14 cellular contexts compared by ENCODE assay signal in genomic region chr15:37045859-37046318, GRCh38. TPM values are rescaled to one million over a fixed set of nuclear protein-coding genes. Genes with fewer than 3 reads are reported as not detected.
DNase-seq lines count a peak whose midpoint lies in the region; ATAC-seq and TF ChIP-seq lines count a peak whose summit lies in the region.
"Had no signal": no experiment of that assay in that cellular context is flagged by ENCODE, and none has a peak within 500 bp of the region (broad histone marks: within the 10 kb centered on the region; RNA-seq: fewer than 3 reads in every experiment).

No MANE protein-coding gene starts in this region.

- H3K4me1 ChIP-seq in HEK293 (ENCODE audit: control insufficient read depth, insufficient read depth, low read length) = peaks cover 11% of the 10 kb centered on the region
- H3K4me1 ChIP-seq in left ventricle myocardium inferior = peaks cover 40% of the 10 kb centered on the region
- peaks cover 31% of the 10 kb centered on the region for H3K4me1 ChIP-seq in neuron (ENCODE audit: insufficient read depth, low read length)
- H3K4me1 ChIP-seq: thyroid gland had no signal

- no peak for ATAC-seq in GM21367 (IDR thresholded peaks at IDR 0.05; ENCODE audit: unreplicated experiment)
- ATAC-seq: esophagus mucosa had no signal

- TF ChIP-seq CTCF in HEK293 (tag by site-specific recombination; IDR thresholded peaks at IDR 0.05) (no peak), left ventricle myocardium inferior (IDR thresholded peaks at IDR 0.05; ENCODE audit: borderline replicate concordance) (no peak)

- POLR2A ChIA-PET in HEK293 (lab: Yijun Ruan, JAX) = interaction anchor here (0.6 kb wide), 1 partner anchor 17 kb away, joined by 3 read pairs; no protein-coding TSS in a partner anchor

- H3K27ac ChIP-seq in HEK293 (ENCODE audit: extremely low read depth, low read depth, low read length) (peak overlapping the region; percentile 11; the same call in 1 of the 2 replicates), left ventricle myocardium inferior (replicated peaks) (peak overlapping the region; percentile 52)
- H3K27ac ChIP-seq: Peyer's patch, thyroid gland had no signal

- peak overlapping the region; percentile 47 for H2AFZ ChIP-seq in neuron (ENCODE audit: low read depth, low read length)

- H3K4me3 ChIP-seq in HEK293 (ENCODE audit: low read depth, low read length) (no peak overlapping the region), left ventricle myocardium inferior (peak overlapping the region; percentile 3), neuron (ENCODE audit: low read length) (peak overlapping the region; percentile 45)
- H3K4me3 ChIP-seq: Peyer's patch, thyroid gland had no signal

- peak; percentile 40 for DNase-seq in NCI-H748 (lab: John Stamatoyannopoulos, UW; ENCODE audit: unreplicated experiment)
- no peak for DNase-seq in left ventricle myocardium inferior
- no peak for DNase-seq in NK-92 (lab: John Stamatoyannopoulos, UW; ENCODE audit: unreplicated experiment)
- no peak for DNase-seq in DMS 273 (lab: John Stamatoyannopoulos, UW; ENCODE audit: unreplicated experiment)
- DNase-seq in T-helper 2 cell = no peak
- DNase-seq: activated CD8-positive, alpha-beta memory T cell treated with anti-CD3 and anti-CD28 coated beads, Interleukin-2, amount 50 U/mL, for 48 hours; CD4-positive, CD25-positive, alpha-beta regulatory T cell; MV-4-11; Peyer's patch had no signal

- intact Hi-C loops in left ventricle myocardium inferior (cut with micrococcal nuclease) = no loop called here

- H3K36me3 ChIP-seq in HEK293 (ENCODE audit: control insufficient read depth in 2 of 2, insufficient read depth in 1 of 2, low read length in 2 of 2) (peaks cover 0 to 12% of the 10 kb centered on the region in 2 experiments; a peak in 2 of 3 replicates), left ventricle myocardium inferior (peaks cover 4% of the 10 kb centered on the region), neuron (ENCODE audit: insufficient read depth, low read length) (peaks cover 7% of the 10 kb centered on the region)
- H3K36me3 ChIP-seq: Peyer's patch, thyroid gland had no signal

- CTCF ChIA-PET in HEK293 (lab: Yijun Ruan, JAX) = interaction anchor here (0.6 to 0.7 kb wide), 2 partner anchors 20 to 219 kb away, joined by 4 to 7 read pairs; no protein-coding TSS in a partner anchor

- no peaks in the 10 kb centered on the region for H3K9me3 ChIP-seq in HEK293 (ENCODE audit: control insufficient read depth, insufficient read depth, low read depth, low read length)
- H3K9me3 ChIP-seq in left ventricle myocardium inferior (replicated peaks) = no peaks in the 10 kb centered on the region
- no peaks in the 10 kb centered on the region for H3K9me3 ChIP-seq in neuron (ENCODE audit: low read length)
- H3K9me3 ChIP-seq: Peyer's patch, thyroid gland had no signal

- no peaks in the 10 kb centered on the region for H3K27me3 ChIP-seq in left ventricle myocardium inferior (ENCODE audit: low read depth)
- H3K27me3 ChIP-seq in neuron (ENCODE audit: insufficient read depth, low read length) = no peaks in the 10 kb centered on the region
- H3K27me3 ChIP-seq: Peyer's patch, thyroid gland had no signal

TF ChIP-seq in HEK293, 187 proteins besides CTCF, POLR2A, EP300 and RAD21:
- TF ChIP-seq TSHZ1 (tag by site-specific recombination; IDR thresholded peaks at IDR 0.05; ENCODE audit: borderline replicate concordance) (no peak), ZNF530 (tag by site-specific recombination; IDR thresholded peaks at IDR 0.05; ENCODE audit: low read depth) (no peak), ZFHX2 (tag by site-specific recombination; conservative IDR thresholded peaks at IDR 0.05) (no peak), OSR2 (tag by site-specific recombination; IDR thresholded peaks at IDR 0.05) (no peak), ZNF837 (tag by site-specific recombination; IDR thresholded peaks at IDR 0.05) (no peak), PRDM1 (tag by site-specific recombination; IDR thresholded peaks at IDR 0.05) (peak; percentile 45; the same call in 1 of the 2 replicates), ZNF239 (tag by site-specific recombination; IDR thresholded peaks at IDR 0.05) (no peak), HIC1 (tag by site-specific recombination; IDR thresholded peaks at IDR 0.05) (no peak), BCL11A (tag by site-specific recombination; IDR thresholded peaks at IDR 0.05; ENCODE audit: low read depth) (no peak), ZNF341 (tag by site-specific recombination; IDR thresholded peaks at IDR 0.05; ENCODE audit: low read depth) (peak; percentile 61), ZNF211 (tag by site-specific recombination; IDR thresholded peaks at IDR 0.05; ENCODE audit: low read depth) (no peak), ZBTB17 (tag by site-specific recombination; IDR thresholded peaks at IDR 0.05) (peak; percentile 85), ZNF433 (tag by site-specific recombination; IDR thresholded peaks at IDR 0.05; ENCODE audit: low read depth) (no peak)

RNA-seq across cellular contexts. Expression of gene MEIS2, which starts 54.5 kb away (rescaled TPM):
- 36.0 TPM for total RNA-seq in left ventricle myocardium inferior
- total RNA-seq: CD4-positive, CD25-positive, alpha-beta regulatory T cell had no signal
